In genomic region chr3:52894756-52895155, GRCh38 we compare ENCODE assay signal across 20 cellular contexts. TPM values are rescaled to one million over a fixed set of nuclear protein-coding genes. Genes with fewer than 3 reads are reported as not detected.
A peak's percentile ranks its signal among the peaks of the same experiment; 100 is the strongest.
DNase-seq lines count a peak whose midpoint lies in the region; ATAC-seq and TF ChIP-seq lines count a peak whose summit lies in the region.
"Had no signal": no experiment of that assay in that cellular context is flagged by ENCODE, and none has a peak within 500 bp of the region (broad histone marks: within the 10 kb centered on the region; RNA-seq: fewer than 3 reads in every experiment).

No MANE protein-coding gene starts in this region.

- TF ChIP-seq CTCF in liver (IDR thresholded peaks at IDR 0.05; ENCODE audit: low read depth, low read length, missing input control) (no peak), stomach (IDR thresholded peaks at IDR 0.05) (no peak), HFFc6 (IDR thresholded peaks at IDR 0.05) (no peak)

- no peak for DNase-seq in activated CD4-positive, alpha-beta memory T cell treated with anti-CD3 and anti-CD28 coated beads for 36 hours
- no peak for DNase-seq in activated CD4-positive, alpha-beta memory T cell treated with anti-CD3 and anti-CD28 coated beads, Interleukin-2, amount 10 ng/mL, durations not matched to agents 7 days and 5 days
- DNase-seq in stomach (no peak), HFFc6 (no peak), NCI-H1436 (lab: John Stamatoyannopoulos, UW) (no peak)
- DNase-seq: anterior cingulate cortex, C1 segment of cervical spinal cord, cortex of kidney, foreskin melanocyte, GM23248, KBM-7, NCI-H1092 treated with DMSO at 0.1 percent for 48 hours, NCI-H774, spleen, upper lobe of left lung had no signal

- TF ChIP-seq EP300 in stomach (IDR thresholded peaks at IDR 0.05), result no peak

- no peaks in the 10 kb centered on the region for H3K27me3 ChIP-seq in liver (ENCODE audit: control insufficient read depth in 4 of 4, insufficient read depth in 4 of 4, low read length in 3 of 4)
- H3K27me3 ChIP-seq in stomach, result no peaks in the 10 kb centered on the region
- H3K27me3 ChIP-seq: spleen, upper lobe of left lung had no signal

- intact Hi-C loops in activated CD4-positive, alpha-beta memory T cell treated with anti-CD3 and anti-CD28 coated beads for 36 hours (cut with micrococcal nuclease), result loop anchor here (1.0 to 10.0 kb wide), 5 partner anchors 44 to 360 kb away; partner anchors contain the start of genes NT5DC2, TKT and UQCC5
- intact Hi-C loops in stomach (cut with DNase I; ENCODE audit: low total_unique reads), result no loop called here

- WGBS in liver, result 86% methylated on average over 10 of the region's 10 CpGs
- WGBS in stomach, 5 donors, result 63 to 72% (median 68%) methylated on average over 10 of the region's 10 CpGs

- H3K9me3 Mint-ChIP-seq in activated CD4-positive, alpha-beta memory T cell treated with anti-CD3 and anti-CD28 coated beads for 36 hours, result no peaks in the 10 kb centered on the region
- no peaks in the 10 kb centered on the region for H3K9me3 Mint-ChIP-seq in activated CD4-positive, alpha-beta memory T cell treated with anti-CD3 and anti-CD28 coated beads, Interleukin-2, amount 10 ng/mL, durations not matched to agents 7 days and 5 days
- H3K9me3 Mint-ChIP-seq in activated T-helper 17 cell treated with anti-CD3 and anti-CD28 coated beads, Interleukin-2, amount 50 U/mL, for 72 hours, result no peaks in the 10 kb centered on the region
- H3K9me3 Mint-ChIP-seq in HFFc6, result no peaks in the 10 kb centered on the region

- H3K27ac ChIP-seq in liver (ENCODE audit: low read depth in 1 of 2, low read length in 2 of 2), result peak overlapping the region; percentile 27 to 86
- peak overlapping the region in 4 of 5 donors; percentile 17 to 88 (median 78) for H3K27ac ChIP-seq in stomach
- H3K27ac ChIP-seq: GM23248 had no signal

- no peaks in the 10 kb centered on the region for H3K27me3 Mint-ChIP-seq in activated CD4-positive, alpha-beta memory T cell treated with anti-CD3 and anti-CD28 coated beads for 36 hours
- no peaks in the 10 kb centered on the region for H3K27me3 Mint-ChIP-seq in activated CD4-positive, alpha-beta memory T cell treated with anti-CD3 and anti-CD28 coated beads, Interleukin-2, amount 10 ng/mL, durations not matched to agents 7 days and 5 days
- H3K27me3 Mint-ChIP-seq in activated T-helper 17 cell treated with anti-CD3 and anti-CD28 coated beads, Interleukin-2, amount 50 U/mL, for 72 hours, result no peaks in the 10 kb centered on the region
- H3K27me3 Mint-ChIP-seq in HFFc6 (ENCODE audit: insufficient read depth), result peaks cover 4% of the 10 kb centered on the region; the same call in 1 of the 2 replicates

- H3K36me3 Mint-ChIP-seq in activated CD4-positive, alpha-beta memory T cell treated with anti-CD3 and anti-CD28 coated beads for 36 hours, result no peaks in the 10 kb centered on the region
- H3K36me3 Mint-ChIP-seq in activated CD4-positive, alpha-beta memory T cell treated with anti-CD3 and anti-CD28 coated beads, Interleukin-2, amount 10 ng/mL, durations not matched to agents 7 days and 5 days (ENCODE audit: low read depth), result peaks cover 26% of the 10 kb centered on the region
- H3K36me3 Mint-ChIP-seq in activated T-helper 17 cell treated with anti-CD3 and anti-CD28 coated beads, Interleukin-2, amount 50 U/mL, for 72 hours (ENCODE audit: low read depth), result peaks cover 11% of the 10 kb centered on the region
- H3K36me3 Mint-ChIP-seq in HFFc6 (ENCODE audit: low read depth), result no peaks in the 10 kb centered on the region; the same call in 1 of the 2 replicates

- H3K9ac ChIP-seq in liver (ENCODE audit: low read depth in 1 of 2, low read length in 2 of 2), result peak overlapping the region in 1 of 2 donors; percentile 45
- H3K9ac ChIP-seq: GM23248 had no signal

- CTCF ChIA-PET in activated CD4-positive, alpha-beta memory T cell treated with anti-CD3 and anti-CD28 coated beads for 36 hours (lab: Charles Lee), result interaction anchor here (2.0 to 4.8 kb wide), 3 partner anchors 14 to 178 kb away, joined by 6 to 46 read pairs (median 10); no protein-coding TSS in a partner anchor
- CTCF ChIA-PET in activated CD4-positive, alpha-beta memory T cell treated with anti-CD3 and anti-CD28 coated beads, Interleukin-2, amount 10 ng/mL, durations not matched to agents 7 days and 5 days (lab: Charles Lee), result interaction anchor here (1.1 kb wide), 1 partner anchor 40 kb away, joined by 3 read pairs; no protein-coding TSS in a partner anchor

- POLR2A ChIA-PET in activated CD4-positive, alpha-beta memory T cell treated with anti-CD3 and anti-CD28 coated beads for 36 hours (lab: Charles Lee), result interaction anchor here (1.2 to 1.3 kb wide), 2 partner anchors 15 to 149 kb away, joined by 4 to 5 read pairs; no protein-coding TSS in a partner anchor
- POLR2A ChIA-PET in activated CD4-positive, alpha-beta memory T cell treated with anti-CD3 and anti-CD28 coated beads, Interleukin-2, amount 10 ng/mL, durations not matched to agents 7 days and 5 days (lab: Charles Lee), result interaction anchor here (0.9 to 3.3 kb wide), 4 partner anchors 10 to 189 kb away, joined by 3 to 18 read pairs (median 6); partner anchors contain the start of genes GLT8D1, SFMBT1 and SPCS1

- H3K4me1 ChIP-seq in liver (ENCODE audit: control insufficient read depth in 4 of 4, insufficient read depth in 4 of 4, low read length in 3 of 4) (peaks cover 15 to 66% (median 60%) of the 10 kb centered on the region in 4 donors), stomach (peaks cover 60 to 80% (median 74%) of the 10 kb centered on the region in 4 donors)

- ATAC-seq in activated T-helper 17 cell treated with anti-CD3 and anti-CD28 coated beads, Interleukin-2, amount 50 U/mL, for 72 hours (replicated peaks), result no peak
- ATAC-seq in HG02884 (IDR thresholded peaks at IDR 0.05; ENCODE audit: unreplicated experiment), result no peak

- H3K36me3 ChIP-seq in liver (ENCODE audit: control insufficient read depth in 4 of 4, insufficient read depth in 3 of 4, low read depth in 1 of 4, low read length in 3 of 4) (peaks cover 0 to 2% (median 0%) of the 10 kb centered on the region in 4 donors), stomach (no peaks in the 10 kb centered on the region)
- H3K36me3 ChIP-seq: upper lobe of left lung had no signal

- H3K9me3 ChIP-seq in liver (ENCODE audit: control insufficient read depth in 4 of 4, low read length in 3 of 4) (no peaks in the 10 kb centered on the region), stomach (no peaks in the 10 kb centered on the region)
- H3K9me3 ChIP-seq: spleen, upper lobe of left lung had no signal

- no peak overlapping the region for H3K4me3 ChIP-seq in liver (ENCODE audit: low read depth in 1 of 3, low read length in 3 of 3)
- no peak overlapping the region for H3K4me3 ChIP-seq in stomach
- H3K4me3 ChIP-seq: GM23248, upper lobe of left lung had no signal

- TF ChIP-seq POLR2A in stomach (IDR thresholded peaks at IDR 0.05), result no peak

- TF ChIP-seq RAD21 in liver (IDR thresholded peaks at IDR 0.05), result no peak

- peak overlapping the region; percentile 76 for H3K27ac Mint-ChIP-seq in activated CD4-positive, alpha-beta memory T cell treated with anti-CD3 and anti-CD28 coated beads for 36 hours
- H3K27ac Mint-ChIP-seq in activated CD4-positive, alpha-beta memory T cell treated with anti-CD3 and anti-CD28 coated beads, Interleukin-2, amount 10 ng/mL, durations not matched to agents 7 days and 5 days, result no peak overlapping the region
- H3K27ac Mint-ChIP-seq in activated T-helper 17 cell treated with anti-CD3 and anti-CD28 coated beads, Interleukin-2, amount 50 U/mL, for 72 hours, result peak overlapping the region; percentile 86
- H3K27ac Mint-ChIP-seq in HFFc6, result no peak overlapping the region

- H3K4me1 Mint-ChIP-seq in activated CD4-positive, alpha-beta memory T cell treated with anti-CD3 and anti-CD28 coated beads for 36 hours (ENCODE audit: low read depth), result peaks cover 75% of the 10 kb centered on the region
- H3K4me1 Mint-ChIP-seq in activated CD4-positive, alpha-beta memory T cell treated with anti-CD3 and anti-CD28 coated beads, Interleukin-2, amount 10 ng/mL, durations not matched to agents 7 days and 5 days, result peaks cover 68% of the 10 kb centered on the region
- H3K4me1 Mint-ChIP-seq in activated T-helper 17 cell treated with anti-CD3 and anti-CD28 coated beads, Interleukin-2, amount 50 U/mL, for 72 hours, result peaks cover 51% of the 10 kb centered on the region
- peaks cover 70% of the 10 kb centered on the region for H3K4me1 Mint-ChIP-seq in HFFc6 (ENCODE audit: low read depth)

- no peak overlapping the region for H3K4me3 Mint-ChIP-seq in activated CD4-positive, alpha-beta memory T cell treated with anti-CD3 and anti-CD28 coated beads for 36 hours
- H3K4me3 Mint-ChIP-seq in activated CD4-positive, alpha-beta memory T cell treated with anti-CD3 and anti-CD28 coated beads, Interleukin-2, amount 10 ng/mL, durations not matched to agents 7 days and 5 days, result no peak overlapping the region
- H3K4me3 Mint-ChIP-seq in activated T-helper 17 cell treated with anti-CD3 and anti-CD28 coated beads, Interleukin-2, amount 50 U/mL, for 72 hours, result peak overlapping the region; percentile 92
- no peak overlapping the region for H3K4me3 Mint-ChIP-seq in HFFc6

TF ChIP-seq in liver, 16 proteins besides CTCF, POLR2A, EP300 and RAD21 (continues in another document):
- TF ChIP-seq FOXA2 (IDR thresholded peaks at IDR 0.05) (no peak), GABPA (IDR thresholded peaks at IDR 0.05 in 1 of 2, conservative IDR thresholded peaks at IDR 0.05 in 1 of 2) (no peak), FOXA1 (IDR thresholded peaks at IDR 0.05) (no peak)

RNA-seq across cellular contexts. Expression of gene STIMATE, which starts 2.6 kb away (rescaled TPM):
- 10 to 100 TPM; 13.0 to 18.3 TPM for total RNA-seq in activated CD4-positive, alpha-beta memory T cell treated with anti-CD3 and anti-CD28 coated beads for 36 hours
- 10 to 100 TPM; 31.9 to 34.7 TPM for total RNA-seq in activated CD4-positive, alpha-beta memory T cell treated with anti-CD3 and anti-CD28 coated beads, Interleukin-2, amount 10 ng/mL, durations not matched to agents 7 days and 5 days
- total RNA-seq in activated T-helper 17 cell treated with anti-CD3 and anti-CD28 coated beads, Interleukin-2, amount 50 U/mL, for 72 hours, result 10 to 100 TPM; 13.6 to 39.0 TPM
- total RNA-seq in liver (10 to 100 TPM; 14.0 to 24.4 TPM), stomach (100 to 1,000 TPM in 1 of 5 donors, 10 to 100 TPM in 3, 1 to 10 TPM in 1; 10.0 to 121 (median 20.1) TPM)
- polyA plus RNA-seq in liver (10 to 100 TPM; 18.6 to 23.1 TPM), stomach (10 to 100 TPM in 1 of 3 donors, 1 to 10 TPM in 2; 4.9 to 13.3 (median 5.1) TPM)
- 10 to 100 TPM; 18.4 to 25.6 (median 21.7) TPM for total RNA-seq in HFFc6 (2021; fragmentation: NEBNext Ultra II Directional; extraction: Animal tissue kit (Norgen Biotek cat#: 25700))

RNA-seq across cellular contexts. Expression of gene MUSTN1, which starts 59.9 kb away (rescaled TPM):
- total RNA-seq in activated CD4-positive, alpha-beta memory T cell treated with anti-CD3 and anti-CD28 coated beads for 36 hours, result 1 to 10 TPM in 1 of 2 experiments, not detected in 1; 1.1 TPM
- 1 to 10 TPM; 3.3 to 4.4 TPM for total RNA-seq in activated CD4-positive, alpha-beta memory T cell treated with anti-CD3 and anti-CD28 coated beads, Interleukin-2, amount 10 ng/mL, durations not matched to agents 7 days and 5 days
- total RNA-seq in activated T-helper 17 cell treated with anti-CD3 and anti-CD28 coated beads, Interleukin-2, amount 50 U/mL, for 72 hours, result 1 to 10 TPM in 1 of 2 donors, not detected in 1; 2.8 TPM
- total RNA-seq in liver, result 10 to 100 TPM in 1 of 2 donors, under 1 TPM in 1; 0.25 to 12.1 TPM
- polyA plus RNA-seq in liver, result 1 to 10 TPM; 1.8 to 6.1 TPM
- 10 to 100 TPM in 1 of 5 donors, 1 to 10 TPM in 2, not detected in 2; 1.8 to 24.1 (median 4.5) TPM for total RNA-seq in stomach
- polyA plus RNA-seq in stomach, result 10 to 100 TPM; 12.9 to 45.5 (median 17.9) TPM
- under 1 TPM in 1 of 6 experiments, not detected in 5; 0.39 TPM for total RNA-seq in HFFc6 (2021; fragmentation: NEBNext Ultra II Directional; extraction: Animal tissue kit (Norgen Biotek cat#: 25700))
- total RNA-seq: GM23248, pulmonary artery endothelial cell, SK-MEL-5 had no signal
- polyA plus RNA-seq: GM23248 had no signal

Comparison
In these comparisons a context has a peak if more than half of its experiments do, and no peak if none do; other contexts are left out.
1. H3K27ac Mint-ChIP-seq: peak in activated CD4-positive, alpha-beta memory T cell treated with anti-CD3 and anti-CD28 coated beads for 36 hours (single experiment) and activated T-helper 17 cell treated with anti-CD3 and anti-CD28 coated beads, Interleukin-2, amount 50 U/mL, for 72 hours (single experiment); none in activated CD4-positive, alpha-beta memory T cell treated with anti-CD3 and anti-CD28 coated beads, Interleukin-2, amount 10 ng/mL, durations not matched to agents 7 days and 5 days (single experiment) and HFFc6 (single experiment).